Comparison of ENCODE assay signal across 12 cellular contexts in genomic region chr2:2846379-2847130, GRCh38.
DNase-seq lines count a peak whose midpoint lies in the region; ATAC-seq, FAIRE-seq and TF ChIP-seq lines count a peak whose summit lies in the region.
"Had no signal": no experiment of that assay in that cellular context is flagged by ENCODE, and none has a peak within 500 bp of the region (broad histone marks: within the 10 kb centered on the region; RNA-seq: fewer than 3 reads in every experiment).

No MANE protein-coding gene starts in this region.

- H3K79me2 ChIP-seq in HepG2 (ENCODE audit: insufficient read depth, low read length) (no peaks in the 10 kb centered on the region), SK-N-SH (ENCODE audit: insufficient read depth) (no peaks in the 10 kb centered on the region), hepatocyte (no peaks in the 10 kb centered on the region)

- FAIRE-seq in HepG2 (lab: Jason Lieb, UNC), result no peak
- FAIRE-seq in H54 (lab: Jason Lieb, UNC), result no peak
- FAIRE-seq: TTC549 had no signal

- no peaks in the 10 kb centered on the region for H3K36me3 ChIP-seq in HepG2 (replicated peaks in 1 of 2; ENCODE audit: control insufficient read depth in 1 of 2, insufficient read depth in 2 of 2, low read length in 2 of 2)
- H3K36me3 ChIP-seq in right lobe of liver, result no peaks in the 10 kb centered on the region
- H3K36me3 ChIP-seq in SK-N-SH (replicated peaks in 1 of 2; ENCODE audit: control insufficient read depth in 1 of 2, insufficient read depth in 2 of 2, low read length in 1 of 2), result no peaks in the 10 kb centered on the region
- no peaks in the 10 kb centered on the region for H3K36me3 ChIP-seq in hepatocyte (replicated peaks; ENCODE audit: insufficient read depth, low read depth)
- H3K36me3 ChIP-seq: HAP-1 had no signal

- BruUV-seq in HepG2 (replicated peaks; lab: Mats Ljungman, UMichigan), result no TSS peak

- ATAC-seq in HepG2, result peak; percentile 27; the same call in 2 of the 3 replicates
- ATAC-seq in right lobe of liver, result no peak
- ATAC-seq in HG02970 (IDR thresholded peaks at IDR 0.05; ENCODE audit: low FRiP score, unreplicated experiment), result no peak
- no peak for ATAC-seq in GM21528 (IDR thresholded peaks at IDR 0.05; ENCODE audit: low FRiP score, unreplicated experiment)

- intact Hi-C loops in HepG2 (cut with micrococcal nuclease; ENCODE audit: unreplicated experiment), result no loop called here
- intact Hi-C loops in right lobe of liver (cut with DNase I), result no loop called here

- H3K27me3 ChIP-seq in HepG2 (ENCODE audit: control insufficient read depth in 1 of 2, insufficient read depth in 2 of 2, low read length in 2 of 2) (peaks cover 4 to 24% of the 10 kb centered on the region in 2 experiments; a peak in 3 of 5 replicates), right lobe of liver (no peaks in the 10 kb centered on the region), SK-N-SH (ENCODE audit: insufficient read depth) (no peaks in the 10 kb centered on the region), hepatocyte (no peaks in the 10 kb centered on the region)

- CTCF ChIA-PET in HepG2 (lab: Yijun Ruan, JAX; ENCODE audit: low intra/inter-chr PET ratio, low total read pairs) (no interaction called here), SK-N-SH (lab: Yijun Ruan, JAX) (interaction anchor here (0.6 to 2.9 kb wide), 33 partner anchors 10 to 992 kb away, joined by 3 to 11 read pairs (median 3); partner anchors contain the start of gene MYT1L)

- TF ChIP-seq RAD21 in HepG2 (CRISPR knock-in tag; IDR thresholded peaks at IDR 0.05) (no peak), SK-N-SH (IDR thresholded peaks at IDR 0.05; ENCODE audit: low read length) (peak; percentile 44)

- TF ChIP-seq CTCF in HepG2 (CRISPR knock-in tag; IDR thresholded peaks at IDR 0.05) (0 out of 2 replicates have a peak, but pooled peaks have one; percentile 16), right lobe of liver (IDR thresholded peaks at IDR 0.05) (no peak), SK-N-SH (IDR thresholded peaks at IDR 0.05) (no peak), hepatocyte (IDR thresholded peaks at IDR 0.05; ENCODE audit: poor library complexity) (no peak)

- in situ Hi-C loops in HepG2 (cut with HindIII; ENCODE audit: extremely low pct_ligation_motif_present, low pct_unique_long_range_greater_than_20kb), result no loop called here

- POLR2A ChIA-PET in HepG2 (lab: Yijun Ruan, JAX), result no interaction called here
- POLR2A ChIA-PET in SK-N-SH (lab: Yijun Ruan, JAX), result interaction anchor here (0.7 to 5.1 kb wide), 24 partner anchors 12 to 654 kb away, joined by 3 to 71 read pairs (median 4); partner anchors contain the start of genes MYT1L and TRAPPC12

- no peak overlapping the region for H3K27ac ChIP-seq in HepG2 (ENCODE audit: extremely low read length, insufficient read depth, low read length)
- no peak overlapping the region for H3K27ac ChIP-seq in right lobe of liver
- H3K27ac ChIP-seq in SK-N-SH (ENCODE audit: low read depth in 2 of 2, low read length in 1 of 2), result peak overlapping the region; percentile 30 to 85; a peak in 3 of 4 replicates
- no peak overlapping the region for H3K27ac ChIP-seq in hepatocyte
- H3K27ac ChIP-seq: KMS-11 had no signal

- no peak overlapping the region for H3K4me2 ChIP-seq in HepG2 (ENCODE audit: low read depth, low read length)
- no peak overlapping the region for H3K4me2 ChIP-seq in SK-N-SH
- no peak overlapping the region for H3K4me2 ChIP-seq in hepatocyte
- H3K4me2 ChIP-seq: KMS-11 had no signal

- H3K4me3 ChIP-seq in HepG2 (replicated peaks in 1 of 3; ENCODE audit: insufficient read depth in 1 of 3, low read depth in 2 of 3, low read length in 3 of 3), result no peak overlapping the region
- no peak overlapping the region for H3K4me3 ChIP-seq in right lobe of liver
- H3K4me3 ChIP-seq in SK-N-SH (ENCODE audit: low read depth in 2 of 2, low read length in 1 of 2), result no peak overlapping the region; a peak in 1 of 4 replicates
- no peak overlapping the region for H3K4me3 ChIP-seq in hepatocyte
- H3K4me3 ChIP-seq: HAP-1 had no signal

- H3K4me1 ChIP-seq in HepG2 (ENCODE audit: insufficient read depth, low read length), result no peaks in the 10 kb centered on the region
- no peaks in the 10 kb centered on the region for H3K4me1 ChIP-seq in right lobe of liver
- H3K4me1 ChIP-seq in SK-N-SH (ENCODE audit: control insufficient read depth in 1 of 2, insufficient read depth in 2 of 2, low read depth in 1 of 2, low read length in 1 of 2), result peaks cover 0 to 70% of the 10 kb centered on the region in 2 experiments; a peak in 2 of 4 replicates
- no peaks in the 10 kb centered on the region for H3K4me1 ChIP-seq in hepatocyte (ENCODE audit: insufficient read depth)
- H3K4me1 ChIP-seq: HAP-1 had no signal

- DNase-seq in HepG2 (ENCODE audit: low spot score) (no peak), right lobe of liver (no peak), SK-N-SH (peak; percentile 81), hepatocyte (ENCODE audit: low spot score) (peak; percentile 58), H54 (ENCODE audit: insufficient read length, low spot score) (no peak), SW 1271 (lab: John Stamatoyannopoulos, UW) (no peak)
- DNase-seq: amniotic stem cell had no signal

- no peak for TF ChIP-seq EP300 in HepG2 (IDR thresholded peaks at IDR 0.05; ENCODE audit: low read depth in 2 of 2, low read length in 2 of 2)
- TF ChIP-seq EP300 in HepG2 (CRISPR knock-in tag; IDR thresholded peaks at IDR 0.05; ENCODE audit: borderline replicate concordance), result no peak
- peak in 1 of 2 experiments; percentile 81; a peak in 2 of 4 replicates for TF ChIP-seq EP300 in SK-N-SH (IDR thresholded peaks at IDR 0.05; ENCODE audit: borderline replicate concordance in 1 of 2, low read depth in 1 of 2, low read length in 1 of 2)

- H3K9me2 ChIP-seq in SK-N-SH, result no peaks in the 10 kb centered on the region
- no peaks in the 10 kb centered on the region for H3K9me2 ChIP-seq in hepatocyte (replicated peaks; ENCODE audit: insufficient read depth)

- H4K20me1 ChIP-seq in HepG2 (ENCODE audit: insufficient read depth, low read length), result no peaks in the 10 kb centered on the region
- no peaks in the 10 kb centered on the region for H4K20me1 ChIP-seq in SK-N-SH (ENCODE audit: insufficient read depth)
- H4K20me1 ChIP-seq in hepatocyte (ENCODE audit: insufficient read depth, poor library complexity, severe bottlenecking), result no peaks in the 10 kb centered on the region

- 44% methylated on average over 14 of the region's 14 CpGs for WGBS in HepG2 (ENCODE audit: low lambda C conversion rate)
- WGBS in right lobe of liver (ENCODE audit: insufficient coverage, low coverage, low lambda C conversion rate, missing lambda C conversion rate), result 43% methylated on average over 1 of the region's 14 CpGs
- WGBS in SK-N-SH (ENCODE audit: low lambda C conversion rate), result 16% methylated on average over 12 of the region's 14 CpGs
- WGBS in hepatocyte (ENCODE audit: low lambda C conversion rate, missing lambda C conversion rate), result 78% methylated on average over 14 of the region's 14 CpGs

- no peaks in the 10 kb centered on the region for H3F3A ChIP-seq in SK-N-SH (replicated peaks; ENCODE audit: insufficient read depth)

- H2AFZ ChIP-seq in HepG2 (ENCODE audit: low read length) (no peak overlapping the region), SK-N-SH (ENCODE audit: low read depth) (no peak overlapping the region), hepatocyte (no peak overlapping the region)

- TF ChIP-seq POLR2A in HepG2 (IDR thresholded peaks at IDR 0.05; ENCODE audit: insufficient read depth in 1 of 2, low read depth in 2 of 2, low read length in 2 of 2) (no peak), right lobe of liver (IDR thresholded peaks at IDR 0.05) (no peak), H54 (IDR thresholded peaks at IDR 0.05; ENCODE audit: low read depth, low read length) (no peak)

- H3K9ac ChIP-seq in HepG2 (ENCODE audit: insufficient read depth, low read depth, low read length) (no peak overlapping the region), SK-N-SH (no peak overlapping the region)
- H3K9ac ChIP-seq: KMS-11 had no signal

- H3K9me3 ChIP-seq in HepG2 (ENCODE audit: low read length) (no peaks in the 10 kb centered on the region), right lobe of liver (no peaks in the 10 kb centered on the region), SK-N-SH (no peaks in the 10 kb centered on the region), hepatocyte (ENCODE audit: low read depth) (no peaks in the 10 kb centered on the region)
- H3K9me3 ChIP-seq: HAP-1 had no signal

TF ChIP-seq in HepG2, 621 proteins besides CTCF, POLR2A, EP300 and RAD21:
- TF ChIP-seq ZBTB8A (CRISPR knock-in tag; IDR thresholded peaks at IDR 0.05; ENCODE audit: borderline replicate concordance, low read depth), result no peak

TF ChIP-seq in SK-N-SH, 30 proteins besides CTCF, POLR2A, EP300 and RAD21 (continues in another document):
- TF ChIP-seq ELF1 (IDR thresholded peaks at IDR 0.05) (no peak), USF2 (IDR thresholded peaks at IDR 0.05; ENCODE audit: borderline replicate concordance, low read depth, low read length) (peak; percentile 48; the same call in 1 of the 2 replicates), NFIC (IDR thresholded peaks at IDR 0.05; ENCODE audit: borderline replicate concordance) (peak; percentile 12; the same call in 1 of the 2 replicates), SIN3A (IDR thresholded peaks at IDR 0.05; ENCODE audit: borderline replicate concordance, low read depth, low read length) (no peak), YY1 (IDR thresholded peaks at IDR 0.05; ENCODE audit: low read depth) (no peak), RFX5 (IDR thresholded peaks at IDR 0.05; ENCODE audit: low read length) (peak; percentile 23; the same call in 1 of the 2 replicates), USF1 (IDR thresholded peaks at IDR 0.05; ENCODE audit: borderline replicate concordance, low read depth) (peak; percentile 38; the same call in 1 of the 2 replicates), MXI1 (IDR thresholded peaks at IDR 0.05; ENCODE audit: low read depth, low read length) (peak; percentile 49), GATA2 (CRISPR knock-in tag; IDR thresholded peaks at IDR 0.05) (peak; percentile 68), POLR2AphosphoS5 (IDR thresholded peaks at IDR 0.05; ENCODE audit: low read depth, low read length) (peak; percentile 13; the same call in 1 of the 2 replicates), SMC3 (IDR thresholded peaks at IDR 0.05; ENCODE audit: low read depth, low read length) (peak; percentile 21; the same call in 1 of the 2 replicates)

Comparison
In these comparisons a context has a peak if more than half of its experiments do, and no peak if none do; other contexts are left out.
1. DNase-seq: peak in SK-N-SH (single experiment) and hepatocyte (single experiment); none in HepG2 (single experiment), right lobe of liver (0 of 3), H54 (single experiment) and SW 1271 (0 of 2).
2. H3K27ac ChIP-seq: peak in SK-N-SH (2 of 2); none in HepG2 (single experiment), right lobe of liver (0 of 3) and hepatocyte (single experiment).
3. Of the 25 proteins assayed by ChIP-seq in both HepG2 and SK-N-SH: peak only in HepG2: CTCF; only in SK-N-SH: MXI1, NFIC, POLR2AphosphoS5, RAD21, RFX5, SMC3 and 1 more; in both: none; in neither: 16; mixed calls (peak in some experiments, not most) for 1.